In genomic region chr14:36605506-36605857, GRCh38 we compare ENCODE assay signal across 12 cellular contexts. TPM values are rescaled to one million over a fixed set of nuclear protein-coding genes. Genes with fewer than 3 reads are reported as not detected.
DNase-seq lines count a peak whose midpoint lies in the region; ATAC-seq and TF ChIP-seq lines count a peak whose summit lies in the region.
"Had no signal": no experiment of that assay in that cellular context is flagged by ENCODE, and none has a peak within 500 bp of the region (broad histone marks: within the 10 kb centered on the region; RNA-seq: fewer than 3 reads in every experiment).

No MANE protein-coding gene starts in this region.

- H3K4me3 Mint-ChIP-seq in endodermal cell: no peak overlapping the region
- no peak overlapping the region for H3K4me3 Mint-ChIP-seq in progenitor cell of endocrine pancreas (ENCODE audit: low read depth)
- H3K4me3 Mint-ChIP-seq: activated T-helper 1 cell treated with anti-CD3 and anti-CD28 coated beads, Interleukin-12 subunit alpha, Interleukin-12 subunit beta, Interleukin-2, Interleukin-4 antibody, amounts not matched to agents 30 ng/mL and 10 ng/mL and 1 ng/mL, durations not matched to agents 14 hours and 24 hours and 36 hours had no signal

- H3K4me1 ChIP-seq in endodermal cell (ENCODE audit: control insufficient read depth, insufficient read depth, low read length): peaks cover 6% of the 10 kb centered on the region
- H3K4me1 ChIP-seq in SJCRH30: no peaks in the 10 kb centered on the region

- H3K27ac Mint-ChIP-seq in endodermal cell (no peak overlapping the region), progenitor cell of endocrine pancreas (no peak overlapping the region)
- H3K27ac Mint-ChIP-seq: activated T-helper 1 cell treated with anti-CD3 and anti-CD28 coated beads, Interleukin-12 subunit alpha, Interleukin-12 subunit beta, Interleukin-2, Interleukin-4 antibody, amounts not matched to agents 30 ng/mL and 10 ng/mL and 1 ng/mL, durations not matched to agents 14 hours and 24 hours and 36 hours had no signal

- H3K9ac ChIP-seq in endodermal cell (ENCODE audit: extremely low read depth, low read length, poor library complexity, severe bottlenecking): no peak overlapping the region

- H3K9me3 ChIP-seq in endodermal cell (ENCODE audit: control insufficient read depth, low read length) (no peaks in the 10 kb centered on the region), SJCRH30 (replicated peaks) (no peaks in the 10 kb centered on the region)

- H3K36me3 Mint-ChIP-seq in endodermal cell (ENCODE audit: low read depth): no peaks in the 10 kb centered on the region
- no peaks in the 10 kb centered on the region for H3K36me3 Mint-ChIP-seq in progenitor cell of endocrine pancreas (ENCODE audit: insufficient read depth)

- H3K4me1 Mint-ChIP-seq in endodermal cell (peaks cover 31% of the 10 kb centered on the region), progenitor cell of endocrine pancreas (ENCODE audit: low read depth) (peaks cover 3% of the 10 kb centered on the region)

- H3K27ac ChIP-seq in endodermal cell (ENCODE audit: low read depth, low read length) (no peak overlapping the region), SJCRH30 (no peak overlapping the region)
- H3K27ac ChIP-seq: cardiac muscle cell had no signal

- peaks cover 2% of the 10 kb centered on the region for H3K9me3 Mint-ChIP-seq in endodermal cell
- peaks cover under 1% of the 10 kb centered on the region for H3K9me3 Mint-ChIP-seq in progenitor cell of endocrine pancreas (ENCODE audit: low read depth)
- H3K9me3 Mint-ChIP-seq: activated T-helper 1 cell treated with anti-CD3 and anti-CD28 coated beads, Interleukin-12 subunit alpha, Interleukin-12 subunit beta, Interleukin-2, Interleukin-4 antibody, amounts not matched to agents 30 ng/mL and 10 ng/mL and 1 ng/mL, durations not matched to agents 14 hours and 24 hours and 36 hours had no signal

- H3K27me3 Mint-ChIP-seq in endodermal cell (ENCODE audit: insufficient read depth) (peaks cover 75% of the 10 kb centered on the region), progenitor cell of endocrine pancreas (peaks cover 41% of the 10 kb centered on the region)

- H3K27me3 ChIP-seq in endodermal cell (ENCODE audit: control insufficient read depth, insufficient read depth, low read length, poor library complexity, severe bottlenecking) (peaks cover 67% of the 10 kb centered on the region), SJCRH30 (no peaks in the 10 kb centered on the region)
- H3K27me3 ChIP-seq: cardiac muscle cell had no signal

- WGBS in endodermal cell (ENCODE audit: insufficient coverage in 1 of 2, insufficient read length in 1 of 2), 2 experiments: no CpG with 5 or more reads among the region's 1 CpG

- no peaks in the 10 kb centered on the region for H3K36me3 ChIP-seq in endodermal cell (ENCODE audit: control insufficient read depth, insufficient read depth, low read length)
- H3K36me3 ChIP-seq in SJCRH30: no peaks in the 10 kb centered on the region
- H3K36me3 ChIP-seq: cardiac muscle cell had no signal

- TF ChIP-seq CTCF in endodermal cell (conservative IDR thresholded peaks at IDR 0.05) (peak; percentile 33), progenitor cell of endocrine pancreas (IDR thresholded peaks at IDR 0.05; ENCODE audit: unreplicated experiment) (no peak)

- ATAC-seq in HG02623 (IDR thresholded peaks at IDR 0.05; ENCODE audit: unreplicated experiment): no peak

- H3K4me3 ChIP-seq in endodermal cell (ENCODE audit: low read length) (no peak overlapping the region), SJCRH30 (no peak overlapping the region)
- H3K4me3 ChIP-seq: cardiac muscle cell had no signal

- DNase-seq in AG08395 (ENCODE audit: low spot score) (peak; percentile 19), DMS79 treated with DMSO at 0.1 percent for 48 hours (lab: John Stamatoyannopoulos, UW) (peak; percentile 88), NCI-H2196 treated with DMSO at 0.1 percent for 48 hours (lab: John Stamatoyannopoulos, UW; ENCODE audit: unreplicated experiment) (peak; percentile 16), endodermal cell (no peak), NCI-H1436 (lab: John Stamatoyannopoulos, UW) (no peak), progenitor cell of endocrine pancreas (ENCODE audit: low spot score, unreplicated experiment) (no peak), SJCRH30 (no peak)
- DNase-seq: stimulated activated CD4-positive, alpha-beta T cell treated with anti-CD3 and anti-CD28 coated beads, Interleukin-4, amount 100 ng/mL, for 1 hour; stimulated activated naive CD4-positive, alpha-beta T cell treated with Interleukin-2 at 50 U/mL for 16 hours had no signal

RNA-seq across cellular contexts. Expression of gene NKX2-8, which starts 23.1 kb away (rescaled TPM):
- total RNA-seq in endodermal cell (under 1 TPM in 1 of 2 donors, not detected in 1; 0.77 TPM), progenitor cell of endocrine pancreas (not detected in 2 replicates)
- 0.18 TPM for polyA plus RNA-seq in endodermal cell (2013, experiment 1 of 2)
- polyA plus RNA-seq in endodermal cell (2013, experiment 2 of 2): not detected
- total RNA-seq in SJCRH30 (2014; rRNA removed; shearing (Covaris generic)): not detected in 2 replicates
- total RNA-seq: activated T-helper 1 cell treated with anti-CD3 and anti-CD28 coated beads, Interleukin-12 subunit alpha, Interleukin-12 subunit beta, Interleukin-2, Interleukin-4 antibody, amounts not matched to agents 30 ng/mL and 10 ng/mL and 1 ng/mL, durations not matched to agents 14 hours and 24 hours and 36 hours had no signal
- polyA plus RNA-seq: cardiac muscle cell had no signal

RNA-seq across cellular contexts. Expression of gene PAX9, which starts 56.2 kb away (rescaled TPM):
- total RNA-seq in endodermal cell (under 1 TPM; 0.22 to 0.35 TPM), progenitor cell of endocrine pancreas (0.77 and 1.3 TPM in 2 replicates)
- polyA plus RNA-seq in endodermal cell (2013, experiment 1 of 2): 0.28 TPM
- polyA plus RNA-seq in endodermal cell (2013, experiment 2 of 2): 0.33 TPM
- not detected in 2 replicates for total RNA-seq in SJCRH30 (2014; rRNA removed; shearing (Covaris generic))
- total RNA-seq: activated T-helper 1 cell treated with anti-CD3 and anti-CD28 coated beads, Interleukin-12 subunit alpha, Interleukin-12 subunit beta, Interleukin-2, Interleukin-4 antibody, amounts not matched to agents 30 ng/mL and 10 ng/mL and 1 ng/mL, durations not matched to agents 14 hours and 24 hours and 36 hours; cardiac muscle cell had no signal

Comparison
In these comparisons a context has a peak if more than half of its experiments do, and no peak if none do; other contexts are left out.
1. DNase-seq: peak in AG08395 (single experiment), DMS79 treated with DMSO at 0.1 percent for 48 hours (single experiment) and NCI-H2196 treated with DMSO at 0.1 percent for 48 hours (single experiment); none in endodermal cell (single experiment), NCI-H1436 (single experiment), progenitor cell of endocrine pancreas (single experiment) and SJCRH30 (0 of 2).